Comparison of ENCODE assay signal across 8 cellular contexts in the genomic region with DNA sequence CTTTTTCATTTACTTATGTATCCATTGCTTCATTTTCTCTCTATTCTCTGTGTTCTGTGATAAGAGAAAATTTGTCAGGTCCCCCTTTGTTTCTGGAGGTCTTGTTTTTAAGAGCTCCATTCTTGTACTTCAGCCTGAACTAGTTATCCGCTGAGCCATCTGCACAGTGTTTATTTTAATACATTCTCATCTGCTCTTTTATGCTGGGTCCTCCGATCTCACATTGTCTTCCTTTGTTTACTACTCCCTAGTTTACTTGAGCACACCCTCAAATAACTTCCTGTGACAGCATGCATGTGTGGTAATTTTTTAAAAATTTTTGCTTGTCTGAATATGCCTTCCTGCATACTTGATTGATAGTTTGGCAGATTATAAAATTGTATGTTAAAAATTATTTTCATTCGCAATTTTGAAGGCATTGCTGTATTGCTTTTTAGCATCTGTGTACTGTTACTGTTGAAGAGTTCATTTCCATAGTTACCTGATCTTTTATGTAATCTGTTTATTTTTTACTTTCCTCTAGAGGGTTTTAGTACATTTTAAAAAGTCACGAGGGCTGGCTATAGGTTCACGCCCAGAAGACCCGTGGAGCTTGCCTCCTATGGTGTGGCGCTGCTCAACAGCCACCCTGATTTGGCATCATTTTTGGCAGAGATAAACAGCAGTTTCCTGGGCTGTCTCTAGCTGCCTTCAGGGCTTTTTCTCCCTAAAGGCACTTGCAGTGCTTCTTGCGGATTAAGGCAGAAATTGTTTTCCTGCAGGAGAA. TPM values are rescaled to one million over a fixed set of nuclear protein-coding genes. Genes with fewer than 3 reads are reported as not detected.
DNase-seq lines count a peak whose midpoint lies in the region; ATAC-seq and TF ChIP-seq lines count a peak whose summit lies in the region.

No MANE protein-coding gene starts in this region.

- peak overlapping the region; percentile 89 for H3K27ac Mint-ChIP-seq in CD8-positive, alpha-beta T cell

- H3K27me3 ChIP-seq in CD8-positive, alpha-beta T cell (ENCODE audit: insufficient read depth, low read length): no peaks in the 10 kb centered on the region
- H3K27me3 ChIP-seq in stomach smooth muscle (ENCODE audit: control insufficient read depth in 1 of 2, insufficient read depth in 2 of 2, low read length in 2 of 2): no peaks in the 10 kb centered on the region

- H3K4me1 ChIP-seq in CD8-positive, alpha-beta T cell (ENCODE audit: insufficient read depth, low read length): peaks cover 31% of the 10 kb centered on the region
- H3K4me1 ChIP-seq in stomach smooth muscle (ENCODE audit: control insufficient read depth, insufficient read depth, low read length): peaks cover 8% of the 10 kb centered on the region

- no peak for TF ChIP-seq CTCF in CD8-positive, alpha-beta T cell (IDR thresholded peaks at IDR 0.05)

- CTCF ChIA-PET in CD8-positive, alpha-beta T cell (lab: Charles Lee): interaction anchor here (0.5 to 1.0 kb wide), 3 partner anchors 67 to 87 kb away, joined by 3 read pairs; no protein-coding TSS in a partner anchor

- POLR2A ChIA-PET in CD8-positive, alpha-beta T cell (lab: Charles Lee): interaction anchor here (0.8 kb wide), 1 partner anchor 12 kb away, joined by 3 read pairs; no protein-coding TSS in a partner anchor

- peak overlapping the region in 1 of 2 donors; percentile 3 for H3K9ac ChIP-seq in stomach smooth muscle (ENCODE audit: low read length in 2 of 2)

- H3K9me3 ChIP-seq in CD8-positive, alpha-beta T cell (ENCODE audit: low read length): no peaks in the 10 kb centered on the region
- no peaks in the 10 kb centered on the region for H3K9me3 ChIP-seq in stomach smooth muscle (ENCODE audit: control insufficient read depth in 2 of 2, low read length in 2 of 2)

- no peak overlapping the region for H3K27ac ChIP-seq in CD8-positive, alpha-beta T cell (ENCODE audit: low read depth, low read length)
- peak overlapping the region; percentile 70 for H3K27ac ChIP-seq in stomach smooth muscle (ENCODE audit: low read length)

- peaks cover 5% of the 10 kb centered on the region for H3K36me3 Mint-ChIP-seq in CD8-positive, alpha-beta T cell

- no peaks in the 10 kb centered on the region for H3K36me3 ChIP-seq in CD8-positive, alpha-beta T cell (ENCODE audit: insufficient read depth, low read length)
- H3K36me3 ChIP-seq in stomach smooth muscle (ENCODE audit: control insufficient read depth in 2 of 2, insufficient read depth in 2 of 2, low read length in 2 of 2): no peaks in the 10 kb centered on the region

- H3K9me3 Mint-ChIP-seq in CD8-positive, alpha-beta T cell: no peaks in the 10 kb centered on the region

- H3K4me1 Mint-ChIP-seq in CD8-positive, alpha-beta T cell (ENCODE audit: low read depth): peaks cover 60% of the 10 kb centered on the region

- peak in 2 of 7 experiments; percentile 9 to 35 for DNase-seq in CD8-positive, alpha-beta T cell
- DNase-seq in NCI-H1417 (lab: John Stamatoyannopoulos, UW) (peak in 2 of 3 experiments; percentile 49 to 79), amniotic epithelial cell (ENCODE audit: low read depth) (peak; percentile 42), iPS-NIHi7 (ENCODE audit: extremely low spot score) (peak; percentile 31), MV-4-11 (lab: John Stamatoyannopoulos, UW) (no peak)

- H3K27me3 Mint-ChIP-seq in CD8-positive, alpha-beta T cell (ENCODE audit: low read depth): no peaks in the 10 kb centered on the region

- H3K4me3 ChIP-seq in CD8-positive, alpha-beta T cell (ENCODE audit: low read depth, low read length): no peak overlapping the region
- H3K4me3 ChIP-seq in stomach smooth muscle (ENCODE audit: low read length in 2 of 2): peak overlapping the region; percentile 43 to 50

- intact Hi-C loops in CD8-positive, alpha-beta T cell (cut with DNase I, micrococcal nuclease): no loop called here

- peak; percentile 88 for ATAC-seq in CD8-positive, alpha-beta T cell
- ATAC-seq in GM18858 (IDR thresholded peaks at IDR 0.05; ENCODE audit: unreplicated experiment) (no peak), GM19328 (IDR thresholded peaks at IDR 0.05; ENCODE audit: unreplicated experiment) (no peak)

- H3K4me3 Mint-ChIP-seq in CD8-positive, alpha-beta T cell: peak overlapping the region; percentile 35

RNA-seq across cellular contexts. Expression of a gene that starts 31.9 kb away (rescaled TPM):
- total RNA-seq in CD8-positive, alpha-beta T cell: 10 to 100 TPM in 1 of 2 experiments, 1 to 10 TPM in 1; 7.4 to 10.0 TPM
